ENCODE assay signal across 28 cellular contexts in the genomic region with DNA sequence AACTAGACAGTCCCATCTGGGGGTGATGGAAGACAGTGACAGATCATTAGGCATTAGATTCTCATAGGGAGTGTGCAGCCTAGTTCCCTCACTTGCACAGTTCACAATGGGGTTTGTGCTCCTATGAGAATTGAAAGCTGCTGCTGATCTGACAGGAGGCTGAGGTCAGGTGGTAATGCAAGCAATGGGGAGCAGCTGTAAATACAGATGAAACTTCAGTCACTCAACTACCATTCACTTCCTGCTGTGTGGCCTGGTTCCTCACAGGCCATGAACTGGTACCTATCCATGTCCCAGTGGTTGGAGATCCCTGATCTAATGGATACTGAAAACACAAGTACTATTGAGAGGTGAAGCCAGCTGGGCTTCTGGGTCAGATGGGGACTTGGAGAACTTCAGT.
A peak's percentile ranks its signal among the peaks of the same experiment; 100 is the strongest.
DNase-seq lines count a peak whose midpoint lies in the region; FAIRE-seq and TF ChIP-seq lines count a peak whose summit lies in the region.
"Had no signal": no experiment of that assay in that cellular context is flagged by ENCODE, and none has a peak within 500 bp of the region (broad histone marks: within the 10 kb centered on the region; RNA-seq: fewer than 3 reads in every experiment).

No MANE protein-coding gene starts in this region.

- CTCF ChIA-PET in HEK293 (lab: Yijun Ruan, JAX), result no interaction called here

- no peaks in the 10 kb centered on the region for H3K4me1 ChIP-seq in HEK293 (ENCODE audit: control insufficient read depth, insufficient read depth, low read length)
- H3K4me1 ChIP-seq: BE2C, BLaER1, Caco-2 had no signal

- no peaks in the 10 kb centered on the region for H3K36me3 ChIP-seq in HEK293 (ENCODE audit: control insufficient read depth in 2 of 2, insufficient read depth in 1 of 2, low read length in 2 of 2)
- H3K36me3 ChIP-seq: BE2C; BLaER1; BLaER1 treated with 17β-estradiol and CSF1 and Interleukin-3, amounts not matched to agents 10 nM and 100 nM had no signal

- H3K27ac ChIP-seq in HEK293 (ENCODE audit: extremely low read depth, low read depth, low read length), result no peak overlapping the region
- H3K27ac ChIP-seq: 22Rv1; A549; BLaER1; BLaER1 treated with 17β-estradiol and CSF1 and Interleukin-3, amounts not matched to agents 10 nM and 100 nM; C4-2B had no signal

- DNase-seq in D721Med (ENCODE audit: insufficient read length, low spot score), result no peak
- DNase-seq: 8988T; ACHN; AML-193; BE2C; C1 segment of cervical spinal cord; Caco-2; Calu3; CD4-positive, alpha-beta memory T cell; CD4-positive, alpha-beta T cell; CD4-positive, CD25-positive, alpha-beta regulatory T cell; CD8-positive, alpha-beta memory T cell; CD8-positive, alpha-beta T cell; COR-L47; DMS 273 treated with DMSO at 0.1 percent for 48 hours; DMS153; DMS53; DMS79; DMS79 treated with DMSO at 0.1 percent for 48 hours; DND-41; EL had no signal

- TF ChIP-seq CTCF in HEK293 (tag by site-specific recombination; IDR thresholded peaks at IDR 0.05), result no peak
- TF ChIP-seq CTCF in D721Med (IDR thresholded peaks at IDR 0.05; ENCODE audit: insufficient read depth, missing control alignments), result no peak

- FAIRE-seq in D721Med (lab: Jason Lieb, UNC), result no peak
- FAIRE-seq: A204.1, A549 had no signal

- POLR2A ChIA-PET in HEK293 (lab: Yijun Ruan, JAX), result no interaction called here

- no peaks in the 10 kb centered on the region for H3K9me3 ChIP-seq in HEK293 (ENCODE audit: control insufficient read depth, insufficient read depth, low read depth, low read length)
- H3K9me3 ChIP-seq: A549, BE2C, Caco-2 had no signal

- no peak overlapping the region for H3K4me3 ChIP-seq in HEK293 (ENCODE audit: low read depth, low read length)
- H3K4me3 ChIP-seq: A549; BLaER1; BLaER1 treated with 17β-estradiol and CSF1 and Interleukin-3, amounts not matched to agents 10 nM and 100 nM had no signal

TF ChIP-seq in HEK293, 187 proteins besides CTCF, POLR2A, EP300 and RAD21:
- no peak for TF ChIP-seq ZNF239 (tag by site-specific recombination; IDR thresholded peaks at IDR 0.05)
- TF ChIP-seq SCRT1 (tag by site-specific recombination; IDR thresholded peaks at IDR 0.05; ENCODE audit: borderline replicate concordance), result no peak
- no peak for TF ChIP-seq ZNF2 (tag by site-specific recombination; IDR thresholded peaks at IDR 0.05)
- TF ChIP-seq ZBTB1 (tag by site-specific recombination; IDR thresholded peaks at IDR 0.05), result no peak
- peak; percentile 95 for TF ChIP-seq ZNF610 (tag by site-specific recombination; IDR thresholded peaks at IDR 0.05; ENCODE audit: borderline replicate concordance)
- no peak for TF ChIP-seq ZNF140 (tag by site-specific recombination; IDR thresholded peaks at IDR 0.05)
- TF ChIP-seq ZNF514 (tag by site-specific recombination; IDR thresholded peaks at IDR 0.05), result no peak
TF ChIP-seq in HEK293: peak in this region for 1.
